34 cellular contexts compared by ENCODE assay signal in the genomic region with DNA sequence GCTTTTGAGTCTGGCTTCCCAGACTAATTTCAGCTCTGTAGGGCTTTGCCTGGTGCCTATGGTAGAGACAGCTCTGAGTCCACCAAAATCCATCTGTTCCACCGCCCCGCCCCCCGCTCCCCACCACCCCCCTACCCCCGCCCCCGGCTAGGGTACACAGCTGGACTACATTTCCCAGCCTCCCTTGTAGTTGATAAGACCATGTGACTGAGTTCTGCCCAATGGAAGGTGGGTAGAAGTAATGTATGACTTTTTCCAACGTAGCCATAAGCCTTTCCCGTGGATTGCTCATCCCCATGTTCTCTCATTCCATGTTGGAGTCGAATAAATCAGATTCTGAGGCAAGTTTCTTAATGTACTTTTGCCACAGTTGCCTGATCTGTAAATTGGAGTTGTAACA.
DNase-seq lines count a peak whose midpoint lies in the region; ATAC-seq, FAIRE-seq and TF ChIP-seq lines count a peak whose summit lies in the region.
"Had no signal": no experiment of that assay in that cellular context is flagged by ENCODE, and none has a peak within 500 bp of the region (broad histone marks: within the 10 kb centered on the region; RNA-seq: fewer than 3 reads in every experiment).

No MANE protein-coding gene starts in this region.

- no peak overlapping the region for H3K4me3 ChIP-seq in K562
- H3K4me3 ChIP-seq in H1 (ENCODE audit: extremely low read depth in 1 of 4, insufficient read depth in 2 of 4, low read depth in 3 of 4, low read length in 4 of 4): no peak overlapping the region
- no peak overlapping the region for H3K4me3 ChIP-seq in SK-N-SH (ENCODE audit: low read depth in 2 of 2, low read length in 1 of 2)
- H3K4me3 ChIP-seq: A549; BLaER1; BLaER1 treated with 17β-estradiol and CSF1 and Interleukin-3, amounts not matched to agents 10 nM and 100 nM had no signal

- ATAC-seq in K562 (no peak), HG03097 (IDR thresholded peaks at IDR 0.05; ENCODE audit: low FRiP score, unreplicated experiment) (no peak)
- ATAC-seq: A549; CD8-positive, alpha-beta T cell had no signal

- CTCF ChIA-PET in K562 (lab: Yijun Ruan, JAX; ENCODE audit: low intra/inter-chr PET ratio): no interaction called here
- CTCF ChIA-PET in H1 (lab: Charles Lee; ENCODE audit: partially characterized antibody): no interaction called here
- CTCF ChIA-PET in SK-N-SH (lab: Yijun Ruan, JAX): interaction anchor here (1.1 kb wide), 1 partner anchor 8 kb away, joined by 3 read pairs; no protein-coding TSS in a partner anchor

- H2BK12ac ChIP-seq in H1 (ENCODE audit: low read depth, low read length): no peak overlapping the region; the same call in 1 of the 2 replicates

- no peak overlapping the region for H3K18ac ChIP-seq in H1 (ENCODE audit: extremely low read depth, low read length)

- intact Hi-C loops in K562 (cut with micrococcal nuclease): no loop called here

- TF ChIP-seq RAD21 in Ishikawa (IDR thresholded peaks at IDR 0.05; ENCODE audit: low read depth) (no peak), K562 (CRISPR knock-in tag; conservative IDR thresholded peaks at IDR 0.05 in 1 of 2, IDR thresholded peaks at IDR 0.05 in 1 of 2) (no peak), H1 (IDR thresholded peaks at IDR 0.05 in 1 of 2, conservative IDR thresholded peaks at IDR 0.05 in 1 of 2; ENCODE audit: low read depth in 2 of 2, low read length in 2 of 2) (no peak), SK-N-SH (IDR thresholded peaks at IDR 0.05; ENCODE audit: low read length) (no peak)

- no peak overlapping the region for H2AK5ac ChIP-seq in H1 (ENCODE audit: low read depth, low read length)

- H3K36me3 ChIP-seq in K562 (ENCODE audit: control insufficient read depth, insufficient read depth, low read length) (no peaks in the 10 kb centered on the region), H1 (ENCODE audit: control insufficient read depth in 2 of 4, insufficient read depth in 4 of 4, low read length in 3 of 4) (no peaks in the 10 kb centered on the region), SK-N-SH (replicated peaks in 1 of 2; ENCODE audit: control insufficient read depth in 1 of 2, insufficient read depth in 2 of 2, low read length in 1 of 2) (no peaks in the 10 kb centered on the region)
- H3K36me3 ChIP-seq: BE2C; BLaER1; BLaER1 treated with 17β-estradiol and CSF1 and Interleukin-3, amounts not matched to agents 10 nM and 100 nM had no signal

- H3F3A ChIP-seq in SK-N-SH (replicated peaks; ENCODE audit: insufficient read depth): no peaks in the 10 kb centered on the region

- TF ChIP-seq EP300 in Ishikawa (IDR thresholded peaks at IDR 0.05; ENCODE audit: borderline replicate concordance) (no peak), K562 (IDR thresholded peaks at IDR 0.05; ENCODE audit: low read length) (no peak), H1 (IDR thresholded peaks at IDR 0.05; ENCODE audit: borderline replicate concordance in 1 of 2, low read depth in 2 of 2, low read length in 2 of 2) (no peak), SK-N-SH (IDR thresholded peaks at IDR 0.05; ENCODE audit: borderline replicate concordance in 1 of 2, low read depth in 1 of 2, low read length in 1 of 2) (no peak)

- in situ Hi-C loops in K562 (cut with MboI): no loop called here

- TF ChIP-seq POLR2A in K562 (conservative IDR thresholded peaks at IDR 0.05) (no peak), H1 (IDR thresholded peaks at IDR 0.05; ENCODE audit: control extremely low read depth in 1 of 2, low read depth in 2 of 2, low read length in 2 of 2) (no peak)

- no peaks in the 10 kb centered on the region for H3K9me1 ChIP-seq in K562 (ENCODE audit: control insufficient read depth, insufficient read depth, low read length)

- H2AFZ ChIP-seq in K562 (ENCODE audit: low read depth, low read length): no peak overlapping the region
- H2AFZ ChIP-seq in H1 (ENCODE audit: low read length): no peak overlapping the region
- H2AFZ ChIP-seq in SK-N-SH (ENCODE audit: low read depth): no peak overlapping the region

- H4K91ac ChIP-seq in H1 (replicated peaks; ENCODE audit: insufficient read length, low read length): no peak overlapping the region

- no peak overlapping the region for H3K23ac ChIP-seq in H1 (ENCODE audit: insufficient read length)

- no peak for FAIRE-seq in K562 (lab: Jason Lieb, UNC)
- no peak for FAIRE-seq in H1 (lab: Jason Lieb, UNC)
- FAIRE-seq: A204.1, A549, D721Med had no signal

- H3K79me1 ChIP-seq in H1 (ENCODE audit: low read depth, low read length): no peaks in the 10 kb centered on the region

- H3K9ac ChIP-seq in K562 (ENCODE audit: insufficient read depth in 1 of 2, low read depth in 2 of 2, low read length in 2 of 2): no peak overlapping the region
- H3K9ac ChIP-seq in H1 (replicated peaks in 1 of 4; ENCODE audit: extremely low read depth in 1 of 4, low read depth in 3 of 4, low read length in 3 of 4): no peak overlapping the region
- no peak overlapping the region for H3K9ac ChIP-seq in SK-N-SH
- H3K9ac ChIP-seq: BLaER1; BLaER1 treated with 17β-estradiol and CSF1 and Interleukin-3, amounts not matched to agents 10 nM and 100 nM had no signal

- H3K4me1 ChIP-seq in K562 (replicated peaks in 1 of 2; ENCODE audit: control insufficient read depth in 2 of 2, insufficient read depth in 2 of 2, low read length in 2 of 2): no peaks in the 10 kb centered on the region
- no peaks in the 10 kb centered on the region for H3K4me1 ChIP-seq in H1 (replicated peaks in 1 of 4; ENCODE audit: control insufficient read depth in 3 of 4, insufficient read depth in 4 of 4, low read length in 3 of 4)
- H3K4me1 ChIP-seq in SK-N-SH (ENCODE audit: control insufficient read depth in 1 of 2, insufficient read depth in 2 of 2, low read depth in 1 of 2, low read length in 1 of 2): no peaks in the 10 kb centered on the region
- H3K4me1 ChIP-seq: A549; BE2C; BLaER1; BLaER1 treated with 17β-estradiol and CSF1 and Interleukin-3, amounts not matched to agents 10 nM and 100 nM; Caco-2 had no signal

- TF ChIP-seq CTCF in K562 (IDR thresholded peaks at IDR 0.05 in 2 of 3, conservative IDR thresholded peaks at IDR 0.05 in 1 of 3; ENCODE audit: insufficient read depth in 2 of 3, low read depth in 1 of 3, low read length in 3 of 3) (no peak), H1 (IDR thresholded peaks at IDR 0.05; ENCODE audit: control extremely low read depth in 1 of 3, insufficient read depth in 1 of 3, low read depth in 1 of 3, low read length in 3 of 3) (no peak), SK-N-SH (IDR thresholded peaks at IDR 0.05) (no peak)

- WGBS in K562 (ENCODE audit: insufficient coverage, low coverage, missing lambda C conversion rate): 0% methylated on average over 3 of the region's 8 CpGs
- 91% methylated on average over 5 of the region's 8 CpGs; no CpG with 5 or more reads in 1 of the 2 experiments for WGBS in H1 (ENCODE audit: extremely low coverage in 1 of 2, insufficient coverage in 1 of 2, insufficient read length in 1 of 2, insufficient replicate concordance in 2 of 2, low coverage in 1 of 2, low lambda C conversion rate in 2 of 2, missing lambda C conversion rate in 1 of 2), 2 experiments
- 27% methylated on average over 6 of the region's 8 CpGs for WGBS in SK-N-SH (ENCODE audit: low lambda C conversion rate)

- no peak overlapping the region for H4K8ac ChIP-seq in H1 (ENCODE audit: extremely low read depth, insufficient read depth, low read length)

- no peak overlapping the region for H4K5ac ChIP-seq in H1 (ENCODE audit: insufficient read length, low read depth, low read length)

- DNase-seq in NCI-H82 (lab: John Stamatoyannopoulos, UW): peak; percentile 49
- DNase-seq in NCI-H82 treated with DMSO at 0.1 percent for 48 hours (lab: John Stamatoyannopoulos, UW; ENCODE audit: unreplicated experiment): no peak
- no peak for DNase-seq in K562 (ENCODE audit: extremely low read depth in 1 of 4, low spot score in 3 of 4)
- DNase-seq in H1 (ENCODE audit: low read depth in 1 of 2, low spot score in 2 of 2): no peak
- DNase-seq in COR-L47 (lab: John Stamatoyannopoulos, UW): no peak
- no peak for DNase-seq in SK-N-SH
- DNase-seq: 8988T; ACHN; AML-193; BE2C; C1 segment of cervical spinal cord; Caco-2; Calu3; CD4-positive, alpha-beta memory T cell; CD4-positive, alpha-beta T cell; CD4-positive, CD25-positive, alpha-beta regulatory T cell; CD8-positive, alpha-beta memory T cell; CD8-positive, alpha-beta T cell; DMS 273 treated with DMSO at 0.1 percent for 48 hours; DMS153; DMS53; DMS79; DMS79 treated with DMSO at 0.1 percent for 48 hours; DND-41; EL had no signal

- no peaks in the 10 kb centered on the region for H3K23me2 ChIP-seq in H1 (ENCODE audit: low read depth, low read length)

- no peaks in the 10 kb centered on the region; the same call in 1 of the 2 replicates for H4K20me1 ChIP-seq in K562 (replicated peaks; ENCODE audit: control insufficient read depth, insufficient read depth, low read length)
- no peaks in the 10 kb centered on the region for H4K20me1 ChIP-seq in H1 (replicated peaks in 1 of 2; ENCODE audit: control insufficient read depth in 1 of 2, insufficient read depth in 2 of 2, low read length in 2 of 2)
- H4K20me1 ChIP-seq in SK-N-SH (ENCODE audit: insufficient read depth): no peaks in the 10 kb centered on the region
- H4K20me1 ChIP-seq: BLaER1; BLaER1 treated with 17β-estradiol and CSF1 and Interleukin-3, amounts not matched to agents 10 nM and 100 nM had no signal

- POLR2A ChIA-PET in K562 (lab: Yijun Ruan, JAX): interaction anchor here (0.9 kb wide), 1 partner anchor 15 kb away, joined by 3 read pairs; no protein-coding TSS in a partner anchor
- POLR2A ChIA-PET in H1 (lab: Charles Lee; ENCODE audit: partially characterized antibody): no interaction called here
- POLR2A ChIA-PET in SK-N-SH (lab: Yijun Ruan, JAX): no interaction called here

- no peaks in the 10 kb centered on the region for H3K9me2 ChIP-seq in SK-N-SH

- no peaks in the 10 kb centered on the region for H3K79me2 ChIP-seq in K562 (ENCODE audit: control insufficient read depth, insufficient read depth, low read length)
- no peaks in the 10 kb centered on the region for H3K79me2 ChIP-seq in H1 (ENCODE audit: control insufficient read depth in 1 of 2, insufficient read depth in 2 of 2, low read length in 2 of 2)
- no peaks in the 10 kb centered on the region for H3K79me2 ChIP-seq in SK-N-SH (ENCODE audit: insufficient read depth)

- H3K27ac ChIP-seq in K562 (ENCODE audit: extremely low read depth, low read depth, low read length): no peak overlapping the region
- H3K27ac ChIP-seq in H1 (ENCODE audit: low read depth, low read length): no peak overlapping the region
- no peak overlapping the region for H3K27ac ChIP-seq in SK-N-SH (ENCODE audit: low read depth in 2 of 2, low read length in 1 of 2)
- H3K27ac ChIP-seq: 22Rv1; A549; BLaER1; BLaER1 treated with 17β-estradiol and CSF1 and Interleukin-3, amounts not matched to agents 10 nM and 100 nM; C4-2B had no signal

- H3K56ac ChIP-seq in H1 (replicated peaks; ENCODE audit: insufficient read length, low read depth, low read length): no peak overlapping the region

- H3K27me3 ChIP-seq in K562 (ENCODE audit: control insufficient read depth in 2 of 2, insufficient read depth in 2 of 2, low read length in 2 of 2) (peaks cover 0 to under 1% of the 10 kb centered on the region in 2 experiments; a peak in 1 of 5 replicates), H1 (replicated peaks in 1 of 4; ENCODE audit: control insufficient read depth in 3 of 4, extremely low read depth in 1 of 4, insufficient read depth in 3 of 4, low read length in 3 of 4) (no peaks in the 10 kb centered on the region), SK-N-SH (ENCODE audit: insufficient read depth) (no peaks in the 10 kb centered on the region)
- H3K27me3 ChIP-seq: BE2C; BLaER1; BLaER1 treated with 17β-estradiol and CSF1 and Interleukin-3, amounts not matched to agents 10 nM and 100 nM had no signal

- H3K4me2 ChIP-seq in K562 (ENCODE audit: insufficient read depth, low read length) (no peak overlapping the region), H1 (ENCODE audit: insufficient read depth in 1 of 2, low read depth in 2 of 2, low read length in 2 of 2) (no peak overlapping the region), SK-N-SH (no peak overlapping the region)
- H3K4me2 ChIP-seq: A549; BLaER1; BLaER1 treated with 17β-estradiol and CSF1 and Interleukin-3, amounts not matched to agents 10 nM and 100 nM had no signal

- no peak overlapping the region for H2BK15ac ChIP-seq in H1 (ENCODE audit: low read length)

- H3K9me3 ChIP-seq in K562 (replicated peaks; ENCODE audit: control insufficient read depth, insufficient read depth, low read depth, low read length): no peaks in the 10 kb centered on the region
- H3K9me3 ChIP-seq in H1 (ENCODE audit: insufficient read depth in 2 of 2, low read depth in 1 of 2, low read length in 1 of 2): peaks cover 0 to 4% of the 10 kb centered on the region in 2 experiments; a peak in 1 of 4 replicates
- no peaks in the 10 kb centered on the region for H3K9me3 ChIP-seq in SK-N-SH
- H3K9me3 ChIP-seq: A549; BE2C; BLaER1; BLaER1 treated with 17β-estradiol and CSF1 and Interleukin-3, amounts not matched to agents 10 nM and 100 nM; Caco-2 had no signal

- no peak overlapping the region for H2BK5ac ChIP-seq in H1 (ENCODE audit: low read depth, low read length)

- H2BK20ac ChIP-seq in H1 (ENCODE audit: low read length): no peak overlapping the region

- H3K14ac ChIP-seq in H1 (ENCODE audit: insufficient read length): no peak overlapping the region

- H2BK120ac ChIP-seq in H1 (replicated peaks; ENCODE audit: low read depth, low read length): no peak overlapping the region

- BruUV-seq in K562 (replicated peaks; lab: Mats Ljungman, UMichigan): no TSS peak

- no peak overlapping the region for H3K4ac ChIP-seq in H1 (replicated peaks; ENCODE audit: insufficient read length, low read depth, low read length)
